31 cellular contexts compared by ENCODE assay signal in the genomic region with DNA sequence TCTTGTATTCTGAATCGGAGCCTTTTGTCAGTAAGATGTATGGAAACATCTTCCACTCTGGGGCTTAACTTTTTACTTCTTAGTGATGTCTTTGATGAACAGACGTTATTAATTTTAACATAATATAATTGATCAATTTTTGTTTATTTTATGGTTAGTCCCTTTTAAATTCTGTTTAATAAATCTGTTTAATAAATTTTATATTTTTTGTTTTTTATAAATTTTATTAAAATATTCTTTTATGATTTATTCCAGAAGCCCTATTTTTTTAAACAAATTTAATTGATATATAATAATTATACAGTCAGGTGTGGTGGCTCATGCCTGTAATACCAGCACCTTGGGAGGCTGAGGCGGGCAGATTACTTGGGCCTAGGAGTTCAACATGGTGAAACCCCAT.
"Had no signal": no experiment of that assay in that cellular context is flagged by ENCODE, and none has a peak within 500 bp of the region (broad histone marks: within the 10 kb centered on the region; RNA-seq: fewer than 3 reads in every experiment).

No MANE protein-coding gene starts in this region.

- H3K27ac ChIP-seq: adrenal gland, body of pancreas, colonic mucosa, gastrocnemius medialis, heart left ventricle, VCaP had no signal

- ATAC-seq: activated CD4-positive, CD25-positive, alpha-beta regulatory T cell treated with anti-CD3 and anti-CD28 coated beads, Interleukin-2, amount 50 U/mL, for 24 hours; activated CD8-positive, alpha-beta T cell treated with anti-CD3 and anti-CD28 coated beads, Interleukin-2, amount 10 ng/mL, durations not matched to agents 7 days and 5 days; body of pancreas; esophagus mucosa; gastrocnemius medialis; heart left ventricle; T-helper 17 cell had no signal

- H3K4me1 ChIP-seq: adrenal gland, body of pancreas, colonic mucosa, gastrocnemius medialis, heart left ventricle had no signal

- H3K4me1 Mint-ChIP-seq: activated B cell treated with CpG ODN at 0.5 μM for 24 hours had no signal

- H3K4me3 ChIP-seq: adrenal gland, body of pancreas, colonic mucosa, gastrocnemius medialis, heart left ventricle had no signal

- H3K36me3 ChIP-seq: adrenal gland, colonic mucosa, gastrocnemius medialis, heart left ventricle had no signal

- H3K9me3 ChIP-seq: adrenal gland, body of pancreas, colonic mucosa, gastrocnemius medialis had no signal

- H3K9me3 Mint-ChIP-seq: activated naive CD4-positive, alpha-beta T cell treated with anti-CD3 and anti-CD28 coated beads, Interleukin-2, amount 50 U/mL, for 24 hours had no signal

- H3K27me3 ChIP-seq: adrenal gland, body of pancreas, colonic mucosa, gastrocnemius medialis, heart left ventricle had no signal

- H3K27ac Mint-ChIP-seq: activated B cell treated with CpG ODN at 0.5 μM for 24 hours; activated CD4-positive, alpha-beta memory T cell treated with anti-CD3 and anti-CD28 coated beads for 36 hours; activated CD8-positive, alpha-beta memory T cell treated with anti-CD3 and anti-CD28 coated beads, Interleukin-2, amount 10 ng/mL, durations not matched to agents 7 days and 5 days; activated CD8-positive, alpha-beta T cell treated with anti-CD3 and anti-CD28 coated beads, Interleukin-2, amount 10 ng/mL, durations not matched to agents 7 days and 5 days; activated naive CD4-positive, alpha-beta T cell treated with anti-CD3 and anti-CD28 coated beads for 36 hours; T-helper 17 cell had no signal

- H3K27me3 Mint-ChIP-seq: activated B cell treated with CpG ODN at 0.5 μM for 24 hours; activated CD4-positive, alpha-beta memory T cell treated with anti-CD3 and anti-CD28 coated beads for 36 hours; activated naive CD4-positive, alpha-beta T cell treated with anti-CD3 and anti-CD28 coated beads, Interleukin-2, amount 50 U/mL, for 24 hours; activated naive CD8-positive, alpha-beta T cell treated with anti-CD3 and anti-CD28 coated beads for 36 hours; T-helper 17 cell had no signal

- H3K4me3 Mint-ChIP-seq: activated B cell treated with CpG ODN at 0.5 μM for 24 hours; activated CD4-positive, alpha-beta memory T cell treated with anti-CD3 and anti-CD28 coated beads for 36 hours; activated CD8-positive, alpha-beta memory T cell treated with anti-CD3 and anti-CD28 coated beads, Interleukin-2, amount 10 ng/mL, durations not matched to agents 7 days and 5 days; activated CD8-positive, alpha-beta T cell treated with anti-CD3 and anti-CD28 coated beads, Interleukin-2, amount 10 ng/mL, durations not matched to agents 7 days and 5 days; activated naive CD4-positive, alpha-beta T cell treated with anti-CD3 and anti-CD28 coated beads for 36 hours; activated naive CD4-positive, alpha-beta T cell treated with anti-CD3 and anti-CD28 coated beads, Interleukin-2, amount 50 U/mL, for 24 hours; activated naive CD8-positive, alpha-beta T cell treated with anti-CD3 and anti-CD28 coated beads for 36 hours; activated naive CD8-positive, alpha-beta T cell treated with anti-CD3 and anti-CD28 coated beads, Interleukin-2, amount 50 U/mL, for 24 hours; activated T-helper 1 cell treated with anti-CD3 and anti-CD28 coated beads, Interleukin-12 subunit alpha, Interleukin-12 subunit beta, Interleukin-2, Interleukin-4 antibody, amounts not matched to agents 30 ng/mL and 10 ng/mL and 1 ng/mL, durations not matched to agents 14 hours and 24 hours and 36 hours; T-helper 17 cell had no signal

- DNase-seq: activated B cell treated with CpG ODN at 0.5 μM for 24 hours; activated CD4-positive, alpha-beta memory T cell treated with anti-CD3 and anti-CD28 coated beads for 36 hours; activated CD4-positive, alpha-beta T cell treated with anti-CD3 and anti-CD28 coated beads for 48 hours; activated CD4-positive, alpha-beta T cell treated with anti-CD3 and anti-CD28 coated beads, Interleukin-2, amount 50 U/mL, for 1 hour; activated CD8-positive, alpha-beta memory T cell treated with anti-CD3 and anti-CD28 coated beads, Interleukin-2, amount 10 ng/mL, durations not matched to agents 7 days and 5 days; activated CD8-positive, alpha-beta memory T cell treated with anti-CD3 and anti-CD28 coated beads, Interleukin-2, amount 50 U/mL, for 4 hours; activated CD8-positive, alpha-beta T cell treated with anti-CD3 and anti-CD28 coated beads, Interleukin-2, amount 10 ng/mL, durations not matched to agents 7 days and 5 days; activated effector memory CD4-positive, alpha-beta T cell treated with anti-CD3 and anti-CD28 coated beads, Interleukin-2, amount 50 U/mL, for 16 hours; activated naive CD4-positive, alpha-beta T cell treated with anti-CD3 and anti-CD28 coated beads for 36 hours; activated naive CD8-positive, alpha-beta T cell treated with anti-CD3 and anti-CD28 coated beads for 36 hours; activated naive CD8-positive, alpha-beta T cell treated with anti-CD3 and anti-CD28 coated beads, Interleukin-2, amount 50 U/mL, for 24 hours; activated T-cell treated with anti-CD3 and anti-CD28 coated beads, Interleukin-2, amount 50 U/mL, for 1 hour; activated T-cell treated with anti-CD3 and anti-CD28 coated beads, Interleukin-2, amount 50 U/mL, for 48 hours; adrenal gland; amygdala; aorta; body of pancreas; caudate nucleus; colonic mucosa; effector CD8-positive, alpha-beta T cell; foreskin fibroblast; gastrocnemius medialis; glutamatergic neuron; heart left ventricle; T-helper 1 cell; T-helper 17 cell had no signal
